ENCODE assay signal across 1 cellular context in the genomic region with DNA sequence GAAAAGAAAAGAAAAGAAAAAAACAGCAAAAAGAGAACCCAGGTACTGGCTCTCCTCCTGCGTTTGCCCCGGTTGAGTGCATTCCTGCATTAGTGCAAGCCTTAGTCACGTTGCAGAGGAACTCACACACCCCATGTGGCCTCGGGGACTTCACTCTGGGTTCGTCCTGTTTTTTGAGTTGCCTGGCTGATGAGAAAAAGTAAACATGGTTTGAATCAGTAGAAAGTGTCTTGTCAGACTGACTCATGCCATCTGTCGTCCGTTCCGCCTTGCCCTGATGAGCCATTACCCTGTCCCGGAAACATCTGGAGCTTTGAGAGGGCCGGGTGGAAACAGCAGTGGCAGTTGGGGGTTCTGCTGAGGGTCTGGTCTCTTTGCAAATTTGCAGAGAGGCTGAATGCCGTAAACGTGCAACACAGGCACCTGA.
A peak's percentile ranks its signal among the peaks of the same experiment; 100 is the strongest.
TF ChIP-seq lines count a peak whose summit lies in the region.

No MANE protein-coding gene starts in this region.

TF ChIP-seq in HepG2, 621 proteins besides CTCF, POLR2A, EP300 and RAD21 (continued from another document and continues in another):
- TF ChIP-seq, protein P1, sequence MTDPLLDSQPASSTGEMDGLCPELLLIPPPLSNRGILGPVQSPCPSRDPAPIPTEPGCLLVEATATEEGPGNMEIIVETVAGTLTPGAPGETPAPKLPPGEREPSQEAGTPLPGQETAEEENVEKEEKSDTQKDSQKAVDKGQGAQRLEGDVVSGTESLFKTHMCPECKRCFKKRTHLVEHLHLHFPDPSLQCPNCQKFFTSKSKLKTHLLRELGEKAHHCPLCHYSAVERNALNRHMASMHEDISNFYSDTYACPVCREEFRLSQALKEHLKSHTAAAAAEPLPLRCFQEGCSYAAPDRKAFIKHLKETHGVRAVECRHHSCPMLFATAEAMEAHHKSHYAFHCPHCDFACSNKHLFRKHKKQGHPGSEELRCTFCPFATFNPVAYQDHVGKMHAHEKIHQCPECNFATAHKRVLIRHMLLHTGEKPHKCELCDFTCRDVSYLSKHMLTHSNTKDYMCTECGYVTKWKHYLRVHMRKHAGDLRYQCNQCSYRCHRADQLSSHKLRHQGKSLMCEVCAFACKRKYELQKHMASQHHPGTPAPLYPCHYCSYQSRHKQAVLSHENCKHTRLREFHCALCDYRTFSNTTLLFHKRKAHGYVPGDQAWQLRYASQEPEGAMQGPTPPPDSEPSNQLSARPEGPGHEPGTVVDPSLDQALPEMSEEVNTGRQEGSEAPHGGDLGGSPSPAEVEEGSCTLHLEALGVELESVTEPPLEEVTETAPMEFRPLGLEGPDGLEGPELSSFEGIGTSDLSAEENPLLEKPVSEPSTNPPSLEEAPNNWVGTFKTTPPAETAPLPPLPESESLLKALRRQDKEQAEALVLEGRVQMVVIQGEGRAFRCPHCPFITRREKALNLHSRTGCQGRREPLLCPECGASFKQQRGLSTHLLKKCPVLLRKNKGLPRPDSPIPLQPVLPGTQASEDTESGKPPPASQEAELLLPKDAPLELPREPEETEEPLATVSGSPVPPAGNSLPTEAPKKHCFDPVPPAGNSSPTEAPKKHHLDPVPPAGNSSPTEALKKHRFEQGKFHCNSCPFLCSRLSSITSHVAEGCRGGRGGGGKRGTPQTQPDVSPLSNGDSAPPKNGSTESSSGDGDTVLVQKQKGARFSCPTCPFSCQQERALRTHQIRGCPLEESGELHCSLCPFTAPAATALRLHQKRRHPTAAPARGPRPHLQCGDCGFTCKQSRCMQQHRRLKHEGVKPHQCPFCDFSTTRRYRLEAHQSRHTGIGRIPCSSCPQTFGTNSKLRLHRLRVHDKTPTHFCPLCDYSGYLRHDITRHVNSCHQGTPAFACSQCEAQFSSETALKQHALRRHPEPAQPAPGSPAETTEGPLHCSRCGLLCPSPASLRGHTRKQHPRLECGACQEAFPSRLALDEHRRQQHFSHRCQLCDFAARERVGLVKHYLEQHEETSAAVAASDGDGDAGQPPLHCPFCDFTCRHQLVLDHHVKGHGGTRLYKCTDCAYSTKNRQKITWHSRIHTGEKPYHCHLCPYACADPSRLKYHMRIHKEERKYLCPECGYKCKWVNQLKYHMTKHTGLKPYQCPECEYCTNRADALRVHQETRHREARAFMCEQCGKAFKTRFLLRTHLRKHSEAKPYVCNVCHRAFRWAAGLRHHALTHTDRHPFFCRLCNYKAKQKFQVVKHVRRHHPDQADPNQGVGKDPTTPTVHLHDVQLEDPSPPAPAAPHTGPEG (CRISPR knock-in tag; IDR thresholded peaks at IDR 0.05): no peak
- TF ChIP-seq ZSCAN22 (CRISPR knock-in tag; IDR thresholded peaks at IDR 0.05) (no peak), PAX8 (CRISPR knock-in tag; IDR thresholded peaks at IDR 0.05; ENCODE audit: borderline replicate concordance) (no peak), DR1 (CRISPR knock-in tag; IDR thresholded peaks at IDR 0.05) (no peak), AGO2 (optimal IDR thresholded peaks at IDR 0.05; ENCODE audit: low read depth, low read length) (no peak), CC2D1A (CRISPR knock-in tag; IDR thresholded peaks at IDR 0.05) (no peak), HNRNPH1 (optimal IDR thresholded peaks at IDR 0.05; ENCODE audit: low read depth, low read length) (no peak), MBD4 (IDR thresholded peaks at IDR 0.05; ENCODE audit: borderline replicate concordance, low read length) (no peak), SETDB1 (CRISPR knock-in tag; IDR thresholded peaks at IDR 0.05; ENCODE audit: borderline replicate concordance) (no peak), KDM1A (CRISPR knock-in tag; IDR thresholded peaks at IDR 0.05) (no peak), CREM (IDR thresholded peaks at IDR 0.05) (no peak), CREM (CRISPR knock-in tag; IDR thresholded peaks at IDR 0.05) (no peak), HOXA7 (CRISPR knock-in tag; IDR thresholded peaks at IDR 0.05) (no peak), ZNF670 (CRISPR knock-in tag; IDR thresholded peaks at IDR 0.05; ENCODE audit: borderline replicate concordance) (peak; percentile 35; the same call in 1 of the 2 replicates), ZMYM2 (CRISPR knock-in tag; IDR thresholded peaks at IDR 0.05) (no peak), NPAS2 (CRISPR knock-in tag; IDR thresholded peaks at IDR 0.05; ENCODE audit: borderline replicate concordance) (no peak), RFX3 (CRISPR knock-in tag; IDR thresholded peaks at IDR 0.05) (no peak), ZFYVE20 (CRISPR knock-in tag; IDR thresholded peaks at IDR 0.05; ENCODE audit: borderline replicate concordance, low read depth) (no peak), SMAD3 (CRISPR knock-in tag; IDR thresholded peaks at IDR 0.05) (no peak), TGIF2 (CRISPR knock-in tag; IDR thresholded peaks at IDR 0.05) (no peak), ZC3H4 (CRISPR knock-in tag; IDR thresholded peaks at IDR 0.05; ENCODE audit: borderline replicate concordance) (no peak), ZNF75D (CRISPR knock-in tag; IDR thresholded peaks at IDR 0.05; ENCODE audit: borderline replicate concordance) (no peak), PTBP1 (IDR thresholded peaks at IDR 0.05; ENCODE audit: low read depth, low read length, poor library complexity, severe bottlenecking) (no peak), ZNF230 (CRISPR knock-in tag; IDR thresholded peaks at IDR 0.05) (no peak), POLR2G (IDR thresholded peaks at IDR 0.05; ENCODE audit: low read depth, low read length) (no peak), ZZZ3 (CRISPR knock-in tag; IDR thresholded peaks at IDR 0.05; ENCODE audit: borderline replicate concordance) (no peak), ZNF558 (CRISPR knock-in tag; IDR thresholded peaks at IDR 0.05; ENCODE audit: borderline replicate concordance) (no peak), ASH2L (IDR thresholded peaks at IDR 0.05; ENCODE audit: insufficient read length, low read depth, low read length) (no peak), PITX1 (CRISPR knock-in tag; IDR thresholded peaks at IDR 0.05) (no peak), MXI1 (IDR thresholded peaks at IDR 0.05; ENCODE audit: borderline replicate concordance, low read depth, low read length) (peak; percentile 89; the same call in 1 of the 3 replicates), NCOR1 (IDR thresholded peaks at IDR 0.05; ENCODE audit: borderline replicate concordance, low read length) (no peak), ARNT2 (CRISPR knock-in tag; IDR thresholded peaks at IDR 0.05; ENCODE audit: low read depth) (no peak), NFE2L1 (CRISPR knock-in tag; IDR thresholded peaks at IDR 0.05; ENCODE audit: borderline replicate concordance) (no peak), ZNF383 (CRISPR knock-in tag; IDR thresholded peaks at IDR 0.05; ENCODE audit: borderline replicate concordance) (no peak), TCF7 (IDR thresholded peaks at IDR 0.05; ENCODE audit: low read depth) (no peak), FOXA3 (CRISPR knock-in tag; IDR thresholded peaks at IDR 0.05) (peak; percentile 94), ZNF577 (CRISPR knock-in tag; IDR thresholded peaks at IDR 0.05; ENCODE audit: borderline replicate concordance, low read depth) (no peak)
- TF ChIP-seq, protein P2, sequence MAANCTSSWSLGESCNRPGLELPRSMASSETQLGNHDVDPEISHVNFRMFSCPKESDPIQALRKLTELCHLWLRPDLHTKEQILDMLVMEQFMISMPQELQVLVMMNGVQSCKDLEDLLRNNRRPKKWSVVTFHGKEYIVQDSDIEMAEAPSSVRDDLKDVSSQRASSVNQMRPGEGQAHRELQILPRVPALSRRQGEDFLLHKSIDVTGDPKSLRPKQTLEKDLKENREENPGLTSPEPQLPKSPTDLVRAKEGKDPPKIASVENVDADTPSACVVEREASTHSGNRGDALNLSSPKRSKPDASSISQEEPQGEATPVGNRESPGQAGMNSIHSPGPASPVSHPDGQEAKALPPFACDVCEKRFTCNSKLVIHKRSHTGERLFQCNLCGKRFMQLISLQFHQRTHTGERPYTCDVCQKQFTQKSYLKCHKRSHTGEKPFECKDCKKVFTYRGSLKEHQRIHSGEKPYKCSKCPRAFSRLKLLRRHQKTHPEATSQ (CRISPR knock-in tag; IDR thresholded peaks at IDR 0.05; ENCODE audit: borderline replicate concordance): no peak
- TF ChIP-seq, protein P3, sequence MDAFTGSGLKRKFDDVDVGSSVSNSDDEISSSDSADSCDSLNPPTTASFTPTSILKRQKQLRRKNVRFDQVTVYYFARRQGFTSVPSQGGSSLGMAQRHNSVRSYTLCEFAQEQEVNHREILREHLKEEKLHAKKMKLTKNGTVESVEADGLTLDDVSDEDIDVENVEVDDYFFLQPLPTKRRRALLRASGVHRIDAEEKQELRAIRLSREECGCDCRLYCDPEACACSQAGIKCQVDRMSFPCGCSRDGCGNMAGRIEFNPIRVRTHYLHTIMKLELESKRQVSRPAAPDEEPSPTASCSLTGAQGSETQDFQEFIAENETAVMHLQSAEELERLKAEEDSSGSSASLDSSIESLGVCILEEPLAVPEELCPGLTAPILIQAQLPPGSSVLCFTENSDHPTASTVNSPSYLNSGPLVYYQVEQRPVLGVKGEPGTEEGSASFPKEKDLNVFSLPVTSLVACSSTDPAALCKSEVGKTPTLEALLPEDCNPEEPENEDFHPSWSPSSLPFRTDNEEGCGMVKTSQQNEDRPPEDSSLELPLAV (CRISPR knock-in tag; conservative IDR thresholded peaks at IDR 0.05; ENCODE audit: low read depth): no peak
- TF ChIP-seq, protein P4, sequence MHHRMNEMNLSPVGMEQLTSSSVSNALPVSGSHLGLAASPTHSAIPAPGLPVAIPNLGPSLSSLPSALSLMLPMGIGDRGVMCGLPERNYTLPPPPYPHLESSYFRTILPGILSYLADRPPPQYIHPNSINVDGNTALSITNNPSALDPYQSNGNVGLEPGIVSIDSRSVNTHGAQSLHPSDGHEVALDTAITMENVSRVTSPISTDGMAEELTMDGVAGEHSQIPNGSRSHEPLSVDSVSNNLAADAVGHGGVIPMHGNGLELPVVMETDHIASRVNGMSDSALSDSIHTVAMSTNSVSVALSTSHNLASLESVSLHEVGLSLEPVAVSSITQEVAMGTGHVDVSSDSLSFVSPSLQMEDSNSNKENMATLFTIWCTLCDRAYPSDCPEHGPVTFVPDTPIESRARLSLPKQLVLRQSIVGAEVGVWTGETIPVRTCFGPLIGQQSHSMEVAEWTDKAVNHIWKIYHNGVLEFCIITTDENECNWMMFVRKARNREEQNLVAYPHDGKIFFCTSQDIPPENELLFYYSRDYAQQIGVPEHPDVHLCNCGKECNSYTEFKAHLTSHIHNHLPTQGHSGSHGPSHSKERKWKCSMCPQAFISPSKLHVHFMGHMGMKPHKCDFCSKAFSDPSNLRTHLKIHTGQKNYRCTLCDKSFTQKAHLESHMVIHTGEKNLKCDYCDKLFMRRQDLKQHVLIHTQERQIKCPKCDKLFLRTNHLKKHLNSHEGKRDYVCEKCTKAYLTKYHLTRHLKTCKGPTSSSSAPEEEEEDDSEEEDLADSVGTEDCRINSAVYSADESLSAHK (CRISPR knock-in tag; IDR thresholded peaks at IDR 0.05; ENCODE audit: borderline replicate concordance): no peak
- TF ChIP-seq, protein P5, sequence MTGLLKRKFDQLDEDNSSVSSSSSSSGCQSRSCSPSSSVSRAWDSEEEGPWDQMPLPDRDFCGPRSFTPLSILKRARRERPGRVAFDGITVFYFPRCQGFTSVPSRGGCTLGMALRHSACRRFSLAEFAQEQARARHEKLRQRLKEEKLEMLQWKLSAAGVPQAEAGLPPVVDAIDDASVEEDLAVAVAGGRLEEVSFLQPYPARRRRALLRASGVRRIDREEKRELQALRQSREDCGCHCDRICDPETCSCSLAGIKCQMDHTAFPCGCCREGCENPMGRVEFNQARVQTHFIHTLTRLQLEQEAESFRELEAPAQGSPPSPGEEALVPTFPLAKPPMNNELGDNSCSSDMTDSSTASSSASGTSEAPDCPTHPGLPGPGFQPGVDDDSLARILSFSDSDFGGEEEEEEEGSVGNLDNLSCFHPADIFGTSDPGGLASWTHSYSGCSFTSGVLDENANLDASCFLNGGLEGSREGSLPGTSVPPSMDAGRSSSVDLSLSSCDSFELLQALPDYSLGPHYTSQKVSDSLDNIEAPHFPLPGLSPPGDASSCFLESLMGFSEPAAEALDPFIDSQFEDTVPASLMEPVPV (CRISPR knock-in tag; IDR thresholded peaks at IDR 0.05): no peak
- TF ChIP-seq, protein P6, sequence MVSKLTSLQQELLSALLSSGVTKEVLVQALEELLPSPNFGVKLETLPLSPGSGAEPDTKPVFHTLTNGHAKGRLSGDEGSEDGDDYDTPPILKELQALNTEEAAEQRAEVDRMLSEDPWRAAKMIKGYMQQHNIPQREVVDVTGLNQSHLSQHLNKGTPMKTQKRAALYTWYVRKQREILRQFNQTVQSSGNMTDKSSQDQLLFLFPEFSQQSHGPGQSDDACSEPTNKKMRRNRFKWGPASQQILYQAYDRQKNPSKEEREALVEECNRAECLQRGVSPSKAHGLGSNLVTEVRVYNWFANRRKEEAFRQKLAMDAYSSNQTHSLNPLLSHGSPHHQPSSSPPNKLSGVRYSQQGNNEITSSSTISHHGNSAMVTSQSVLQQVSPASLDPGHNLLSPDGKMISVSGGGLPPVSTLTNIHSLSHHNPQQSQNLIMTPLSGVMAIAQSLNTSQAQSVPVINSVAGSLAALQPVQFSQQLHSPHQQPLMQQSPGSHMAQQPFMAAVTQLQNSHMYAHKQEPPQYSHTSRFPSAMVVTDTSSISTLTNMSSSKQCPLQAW (CRISPR knock-in tag; IDR thresholded peaks at IDR 0.05): no peak
- TF ChIP-seq, protein P7, sequence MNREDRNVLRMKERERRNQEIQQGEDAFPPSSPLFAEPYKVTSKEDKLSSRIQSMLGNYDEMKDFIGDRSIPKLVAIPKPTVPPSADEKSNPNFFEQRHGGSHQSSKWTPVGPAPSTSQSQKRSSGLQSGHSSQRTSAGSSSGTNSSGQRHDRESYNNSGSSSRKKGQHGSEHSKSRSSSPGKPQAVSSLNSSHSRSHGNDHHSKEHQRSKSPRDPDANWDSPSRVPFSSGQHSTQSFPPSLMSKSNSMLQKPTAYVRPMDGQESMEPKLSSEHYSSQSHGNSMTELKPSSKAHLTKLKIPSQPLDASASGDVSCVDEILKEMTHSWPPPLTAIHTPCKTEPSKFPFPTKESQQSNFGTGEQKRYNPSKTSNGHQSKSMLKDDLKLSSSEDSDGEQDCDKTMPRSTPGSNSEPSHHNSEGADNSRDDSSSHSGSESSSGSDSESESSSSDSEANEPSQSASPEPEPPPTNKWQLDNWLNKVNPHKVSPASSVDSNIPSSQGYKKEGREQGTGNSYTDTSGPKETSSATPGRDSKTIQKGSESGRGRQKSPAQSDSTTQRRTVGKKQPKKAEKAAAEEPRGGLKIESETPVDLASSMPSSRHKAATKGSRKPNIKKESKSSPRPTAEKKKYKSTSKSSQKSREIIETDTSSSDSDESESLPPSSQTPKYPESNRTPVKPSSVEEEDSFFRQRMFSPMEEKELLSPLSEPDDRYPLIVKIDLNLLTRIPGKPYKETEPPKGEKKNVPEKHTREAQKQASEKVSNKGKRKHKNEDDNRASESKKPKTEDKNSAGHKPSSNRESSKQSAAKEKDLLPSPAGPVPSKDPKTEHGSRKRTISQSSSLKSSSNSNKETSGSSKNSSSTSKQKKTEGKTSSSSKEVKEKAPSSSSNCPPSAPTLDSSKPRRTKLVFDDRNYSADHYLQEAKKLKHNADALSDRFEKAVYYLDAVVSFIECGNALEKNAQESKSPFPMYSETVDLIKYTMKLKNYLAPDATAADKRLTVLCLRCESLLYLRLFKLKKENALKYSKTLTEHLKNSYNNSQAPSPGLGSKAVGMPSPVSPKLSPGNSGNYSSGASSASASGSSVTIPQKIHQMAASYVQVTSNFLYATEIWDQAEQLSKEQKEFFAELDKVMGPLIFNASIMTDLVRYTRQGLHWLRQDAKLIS (CRISPR knock-in tag; IDR thresholded peaks at IDR 0.05): no peak
- TF ChIP-seq, protein P8, sequence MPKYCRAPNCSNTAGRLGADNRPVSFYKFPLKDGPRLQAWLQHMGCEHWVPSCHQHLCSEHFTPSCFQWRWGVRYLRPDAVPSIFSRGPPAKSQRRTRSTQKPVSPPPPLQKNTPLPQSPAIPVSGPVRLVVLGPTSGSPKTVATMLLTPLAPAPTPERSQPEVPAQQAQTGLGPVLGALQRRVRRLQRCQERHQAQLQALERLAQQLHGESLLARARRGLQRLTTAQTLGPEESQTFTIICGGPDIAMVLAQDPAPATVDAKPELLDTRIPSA (CRISPR knock-in tag; IDR thresholded peaks at IDR 0.05; ENCODE audit: borderline replicate concordance): no peak
